In the genomic region with DNA sequence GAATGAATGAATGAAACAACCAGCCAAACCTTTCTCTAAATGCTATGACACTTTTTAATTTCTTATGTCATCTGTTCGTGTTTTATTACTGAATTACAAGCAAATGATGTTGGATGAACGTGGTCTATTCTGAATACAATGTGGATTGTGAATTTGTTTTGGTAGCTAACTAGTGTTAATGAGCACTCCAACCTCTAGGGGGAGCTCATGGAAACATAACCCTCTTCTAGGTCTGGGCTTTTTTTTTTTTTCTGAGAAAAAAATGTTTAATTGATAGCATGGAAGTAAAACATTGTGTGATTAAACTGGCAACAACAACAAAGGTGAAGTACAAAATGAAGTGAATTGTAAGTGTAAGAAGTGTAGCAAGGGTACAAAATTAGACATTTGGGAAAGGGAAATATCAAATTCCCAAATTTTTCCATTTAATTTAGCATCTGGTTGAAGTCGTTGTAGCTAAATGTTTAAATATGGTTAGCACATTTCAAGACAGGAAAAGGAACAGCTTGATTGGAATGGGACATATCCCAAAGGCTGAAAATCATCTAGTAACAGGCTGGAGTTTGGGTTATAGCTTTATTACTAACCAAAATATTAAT, we compare ENCODE assay signal across 8 cellular contexts. TPM values are rescaled to one million over a fixed set of nuclear protein-coding genes. Genes with fewer than 3 reads are reported as not detected.
A peak's percentile ranks its signal among the peaks of the same experiment; 100 is the strongest.
DNase-seq lines count a peak whose midpoint lies in the region; ATAC-seq and TF ChIP-seq lines count a peak whose summit lies in the region.

No MANE protein-coding gene starts in this region.

- no peaks in the 10 kb centered on the region for H3K79me2 ChIP-seq in SK-N-SH (ENCODE audit: insufficient read depth)

- no peak overlapping the region for H3K9ac ChIP-seq in SK-N-SH

- H3K9me2 ChIP-seq in SK-N-SH: no peaks in the 10 kb centered on the region

- H3K4me1 ChIP-seq in SK-N-SH (ENCODE audit: control insufficient read depth in 1 of 2, insufficient read depth in 2 of 2, low read depth in 1 of 2, low read length in 1 of 2): no peaks in the 10 kb centered on the region

- peak overlapping the region; percentile 43; the same call in 1 of the 2 replicates for H2AFZ ChIP-seq in SK-N-SH (ENCODE audit: low read depth)

- no peaks in the 10 kb centered on the region for H3K27me3 ChIP-seq in SK-N-SH (ENCODE audit: insufficient read depth)

- intact Hi-C loops in Calu3 (cut with micrococcal nuclease; ENCODE audit: unreplicated experiment): loop anchor here (1.0 to 10.0 kb wide), 3 partner anchors 83 to 264 kb away; no protein-coding TSS in a partner anchor

- H3F3A ChIP-seq in SK-N-SH (replicated peaks; ENCODE audit: insufficient read depth): peaks cover 3% of the 10 kb centered on the region

- peak; percentile 31; the same call in 1 of the 2 replicates for TF ChIP-seq RAD21 in SK-N-SH (IDR thresholded peaks at IDR 0.05; ENCODE audit: low read length)

- H3K4me3 Mint-ChIP-seq in Calu3 (ENCODE audit: low read depth, unreplicated experiment): no peak overlapping the region

- DNase-seq in Calu3: peak; percentile 58
- peak; percentile 23 for DNase-seq in SK-N-SH
- DNase-seq in glomerular visceral epithelial cell (ENCODE audit: extremely low spot score): peak; percentile 50
- no peak for DNase-seq in effector CD4-positive, alpha-beta T cell
- no peak for DNase-seq in T1000 (lab: John Stamatoyannopoulos, UW)

- no peaks in the 10 kb centered on the region for H3K27me3 Mint-ChIP-seq in Calu3 (ENCODE audit: unreplicated experiment)

- BruUV-seq in Calu3 (replicated peaks; lab: Mats Ljungman, UMichigan): no TSS peak

- TF ChIP-seq CTCF in Calu3 (IDR thresholded peaks at IDR 0.05; ENCODE audit: unreplicated experiment) (peak; percentile 31), SK-N-SH (IDR thresholded peaks at IDR 0.05) (peak; percentile 65)

- ATAC-seq in GM18868 (IDR thresholded peaks at IDR 0.05; ENCODE audit: unreplicated experiment) (peak; percentile 83), HG03442 (IDR thresholded peaks at IDR 0.05; ENCODE audit: unreplicated experiment) (peak; percentile 76), GM18873 (IDR thresholded peaks at IDR 0.05; ENCODE audit: low FRiP score, unreplicated experiment) (no peak)

- H3K4me1 Mint-ChIP-seq in Calu3 (ENCODE audit: low read depth, unreplicated experiment): no peaks in the 10 kb centered on the region

- WGBS in SK-N-SH (ENCODE audit: low lambda C conversion rate): 9% methylated on average over 3 of the region's 3 CpGs

- no peak overlapping the region for H3K27ac ChIP-seq in SK-N-SH (ENCODE audit: low read depth in 2 of 2, low read length in 1 of 2)

- TF ChIP-seq EP300 in SK-N-SH (IDR thresholded peaks at IDR 0.05; ENCODE audit: borderline replicate concordance in 1 of 2, low read depth in 1 of 2, low read length in 1 of 2): no peak

- POLR2A ChIA-PET in SK-N-SH (lab: Yijun Ruan, JAX): no interaction called here

- no peaks in the 10 kb centered on the region for H3K36me3 ChIP-seq in SK-N-SH (replicated peaks in 1 of 2; ENCODE audit: control insufficient read depth in 1 of 2, insufficient read depth in 2 of 2, low read length in 1 of 2)

- H3K4me3 ChIP-seq in SK-N-SH (ENCODE audit: low read depth in 2 of 2, low read length in 1 of 2): no peak overlapping the region; a peak in 1 of 4 replicates

- no peak overlapping the region for H3K4me2 ChIP-seq in SK-N-SH

- H3K9me3 ChIP-seq in SK-N-SH: 0 out of 2 replicates have a peak, but pooled peaks cover 6% of the 10 kb centered on the region

- CTCF ChIA-PET in Calu3 (lab: Charles Lee): interaction anchor here (0.6 to 1.8 kb wide), 18 partner anchors 8 to 746 kb away, joined by 3 to 40 read pairs (median 4); no protein-coding TSS in a partner anchor
- CTCF ChIA-PET in SK-N-SH (lab: Yijun Ruan, JAX): interaction anchor here (0.6 to 1.1 kb wide), 3 partner anchors 13 to 207 kb away, joined by 3 to 5 read pairs (median 3); no protein-coding TSS in a partner anchor

- H3K27ac Mint-ChIP-seq in Calu3 (ENCODE audit: unreplicated experiment): no peak overlapping the region

- no peaks in the 10 kb centered on the region for H4K20me1 ChIP-seq in SK-N-SH (ENCODE audit: insufficient read depth)

- H3K36me3 Mint-ChIP-seq in Calu3 (ENCODE audit: insufficient read depth, unreplicated experiment): no peaks in the 10 kb centered on the region

- H3K9me3 Mint-ChIP-seq in Calu3 (ENCODE audit: low read depth, unreplicated experiment): peaks cover 2% of the 10 kb centered on the region

TF ChIP-seq in SK-N-SH, 30 proteins besides CTCF, POLR2A, EP300 and RAD21:
- TF ChIP-seq JUND (IDR thresholded peaks at IDR 0.05) (no peak), TEAD4 (IDR thresholded peaks at IDR 0.05; ENCODE audit: borderline replicate concordance, insufficient read depth) (no peak), TAF1 (IDR thresholded peaks at IDR 0.05; ENCODE audit: borderline replicate concordance, low read depth, low read length) (no peak), NRF1 (IDR thresholded peaks at IDR 0.05; ENCODE audit: low read depth, low read length) (no peak), GATA2 (CRISPR knock-in tag; IDR thresholded peaks at IDR 0.05) (no peak), SMC3 (IDR thresholded peaks at IDR 0.05; ENCODE audit: low read depth, low read length) (no peak), POLR2AphosphoS5 (IDR thresholded peaks at IDR 0.05; ENCODE audit: low read depth, low read length) (no peak), FOXJ3 (CRISPR knock-in tag; IDR thresholded peaks at IDR 0.05) (no peak), GABPA (IDR thresholded peaks at IDR 0.05; ENCODE audit: low read depth) (no peak), MEF2A (IDR thresholded peaks at IDR 0.05; ENCODE audit: borderline replicate concordance, low read depth) (no peak), CHD2 (IDR thresholded peaks at IDR 0.05; ENCODE audit: low read length, partially characterized antibody) (no peak), FOXM1 (IDR thresholded peaks at IDR 0.05; ENCODE audit: low read depth) (no peak), NFIC (IDR thresholded peaks at IDR 0.05; ENCODE audit: borderline replicate concordance) (no peak), RXRA (IDR thresholded peaks at IDR 0.05; ENCODE audit: borderline replicate concordance, low read depth) (no peak), YY1 (IDR thresholded peaks at IDR 0.05; ENCODE audit: low read depth) (no peak), RCOR1 (IDR thresholded peaks at IDR 0.05; ENCODE audit: low read length) (no peak)
- TF ChIP-seq, protein P1, sequence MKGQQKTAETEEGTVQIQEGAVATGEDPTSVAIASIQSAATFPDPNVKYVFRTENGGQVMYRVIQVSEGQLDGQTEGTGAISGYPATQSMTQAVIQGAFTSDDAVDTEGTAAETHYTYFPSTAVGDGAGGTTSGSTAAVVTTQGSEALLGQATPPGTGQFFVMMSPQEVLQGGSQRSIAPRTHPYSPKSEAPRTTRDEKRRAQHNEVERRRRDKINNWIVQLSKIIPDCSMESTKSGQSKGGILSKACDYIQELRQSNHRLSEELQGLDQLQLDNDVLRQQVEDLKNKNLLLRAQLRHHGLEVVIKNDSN (IDR thresholded peaks at IDR 0.05; ENCODE audit: borderline replicate concordance, low read depth): no peak
- TF ChIP-seq, protein P2, sequence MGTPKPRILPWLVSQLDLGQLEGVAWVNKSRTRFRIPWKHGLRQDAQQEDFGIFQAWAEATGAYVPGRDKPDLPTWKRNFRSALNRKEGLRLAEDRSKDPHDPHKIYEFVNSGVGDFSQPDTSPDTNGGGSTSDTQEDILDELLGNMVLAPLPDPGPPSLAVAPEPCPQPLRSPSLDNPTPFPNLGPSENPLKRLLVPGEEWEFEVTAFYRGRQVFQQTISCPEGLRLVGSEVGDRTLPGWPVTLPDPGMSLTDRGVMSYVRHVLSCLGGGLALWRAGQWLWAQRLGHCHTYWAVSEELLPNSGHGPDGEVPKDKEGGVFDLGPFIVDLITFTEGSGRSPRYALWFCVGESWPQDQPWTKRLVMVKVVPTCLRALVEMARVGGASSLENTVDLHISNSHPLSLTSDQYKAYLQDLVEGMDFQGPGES (IDR thresholded peaks at IDR 0.05; ENCODE audit: low read depth, low read length): no peak
TF ChIP-seq in SK-N-SH: peak in this region for 0.

RNA-seq across cellular contexts. Expression of a gene that starts 42.6 kb away (rescaled TPM):
- total RNA-seq in Calu3 (2022): 64.2 and 78.2 TPM in 2 replicates
- 5.9 and 6.3 TPM in 2 replicates for polyA plus RNA-seq in SK-N-SH (2012; rRNA removed)
- polyA plus RNA-seq in SK-N-SH (2012; cell fraction: cytosol; rRNA removed): 4.1 and 5.8 TPM in 2 replicates
- polyA plus RNA-seq in SK-N-SH (2012; cell fraction: nucleus; rRNA removed): 12.8 and 17.6 TPM in 2 replicates

Comparison
In these comparisons a context has a peak if more than half of its experiments do, and no peak if none do; other contexts are left out.
1. DNase-seq: peak in Calu3 (single experiment), SK-N-SH (single experiment) and glomerular visceral epithelial cell (single experiment); none in effector CD4-positive, alpha-beta T cell (single experiment) and T1000 (single experiment).